8 cellular contexts compared by ENCODE assay signal in the genomic region with DNA sequence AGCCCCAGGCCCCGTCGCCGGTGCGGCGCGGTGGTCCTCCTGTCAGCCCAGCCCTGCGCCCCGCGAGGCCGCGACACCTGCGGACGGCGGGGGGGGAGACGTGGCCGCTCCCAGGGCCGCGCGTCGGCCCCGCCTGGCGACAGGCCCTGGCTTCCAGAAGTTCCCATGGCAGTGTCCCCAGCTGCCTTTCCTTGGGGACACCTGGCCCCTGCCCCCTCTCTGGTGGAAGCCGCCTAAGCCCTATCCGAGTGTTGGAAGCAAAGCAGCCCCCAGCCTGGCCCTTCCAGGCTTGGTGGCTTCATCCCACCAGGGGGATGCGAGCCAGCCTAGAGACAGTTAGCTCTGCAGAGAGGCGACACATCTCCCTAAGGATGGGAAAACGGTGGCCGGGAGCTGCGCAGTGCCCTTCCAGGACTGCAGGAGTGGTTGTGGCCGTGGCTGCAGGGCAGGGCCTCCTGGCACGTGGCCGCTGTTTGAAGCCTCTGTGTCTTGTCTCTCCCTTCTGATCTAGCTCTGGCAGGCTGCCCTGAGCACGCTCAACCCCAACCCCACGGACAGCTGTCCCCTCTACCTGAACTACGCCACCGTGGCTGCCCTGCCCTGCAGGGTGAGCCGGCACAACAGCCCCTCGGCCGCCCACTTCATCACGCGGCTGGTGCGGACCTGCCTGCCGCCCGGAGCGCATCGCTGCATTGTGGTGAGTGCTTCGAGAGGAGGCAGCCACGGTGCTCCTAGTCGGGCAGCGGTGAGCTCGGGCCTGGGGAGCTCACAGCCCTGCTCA. TPM values are rescaled to one million over a fixed set of nuclear protein-coding genes. Genes with fewer than 3 reads are reported as not detected.
DNase-seq lines count a peak whose midpoint lies in the region; ATAC-seq lines count a peak whose summit lies in the region.

No MANE protein-coding gene starts in this region.

- peaks cover 2% of the 10 kb centered on the region for H3K36me3 Mint-ChIP-seq in activated naive CD8-positive, alpha-beta T cell treated with anti-CD3 and anti-CD28 coated beads, Interleukin-2, amount 50 U/mL, for 24 hours (ENCODE audit: low read depth)
- H3K36me3 Mint-ChIP-seq in stimulated activated naive B cell treated with anti-CD40 and anti-IgM and Interleukin-4, amounts not matched to agents 10 μg/mL and 1 μg/mL and 100 μg/mL, for 72 hours = peaks cover 11 to 20% of the 10 kb centered on the region in 2 donors

- peaks cover 21% of the 10 kb centered on the region for H3K36me3 ChIP-seq in HUES48 (ENCODE audit: control insufficient read depth, insufficient read depth, low read length)

- H3K9me3 Mint-ChIP-seq in activated naive CD8-positive, alpha-beta T cell treated with anti-CD3 and anti-CD28 coated beads, Interleukin-2, amount 50 U/mL, for 24 hours = no peaks in the 10 kb centered on the region
- H3K9me3 Mint-ChIP-seq in stimulated activated naive B cell treated with anti-CD40 and anti-IgM and Interleukin-4, amounts not matched to agents 10 μg/mL and 1 μg/mL and 100 μg/mL, for 72 hours = no peaks in the 10 kb centered on the region

- peak; percentile 10 for DNase-seq in stimulated activated CD4-positive, alpha-beta T cell treated with anti-CD3 and anti-CD28 coated beads, Interleukin-12 subunit alpha, Interleukin-12 subunit beta, amount 100 ng/mL, for 4 hours
- no peak for DNase-seq in stimulated activated CD4-positive, alpha-beta T cell treated with anti-CD3 and anti-CD28 coated beads, Interleukin-4, amount 100 ng/mL, for 24 hours
- peak; percentile 19 for DNase-seq in activated naive CD8-positive, alpha-beta T cell treated with anti-CD3 and anti-CD28 coated beads, Interleukin-2, amount 50 U/mL, for 24 hours
- DNase-seq in stimulated activated naive B cell treated with anti-CD40 and anti-IgM and Interleukin-4, amounts not matched to agents 10 μg/mL and 1 μg/mL and 100 μg/mL, for 72 hours = no peak
- DNase-seq in sciatic nerve (ENCODE audit: low spot score) = no peak

- H3K27me3 Mint-ChIP-seq in activated naive CD8-positive, alpha-beta T cell treated with anti-CD3 and anti-CD28 coated beads, Interleukin-2, amount 50 U/mL, for 24 hours = no peaks in the 10 kb centered on the region
- no peaks in the 10 kb centered on the region for H3K27me3 Mint-ChIP-seq in stimulated activated naive B cell treated with anti-CD40 and anti-IgM and Interleukin-4, amounts not matched to agents 10 μg/mL and 1 μg/mL and 100 μg/mL, for 72 hours

- H3K9ac ChIP-seq in HUES48 (ENCODE audit: low read depth, low read length) = no peak overlapping the region; the same call in 1 of the 2 replicates

- peak; percentile 16 for ATAC-seq in activated naive CD8-positive, alpha-beta T cell treated with anti-CD3 and anti-CD28 coated beads, Interleukin-2, amount 50 U/mL, for 24 hours
- ATAC-seq in stimulated activated naive B cell treated with anti-CD40 and anti-IgM and Interleukin-4, amounts not matched to agents 10 μg/mL and 1 μg/mL and 100 μg/mL, for 72 hours (replicated peaks) = no peak
- ATAC-seq in sciatic nerve (no peak), HG02938 (IDR thresholded peaks at IDR 0.05; ENCODE audit: unreplicated experiment) (no peak)

- H3K4me3 ChIP-seq in HUES48 (ENCODE audit: low read depth, low read length) (peak overlapping the region; percentile 52; the same call in 1 of the 2 replicates), iPS-18c (ENCODE audit: insufficient read depth, low read depth, low read length) (peak overlapping the region; percentile 25)

- H3K4me1 Mint-ChIP-seq in activated naive CD8-positive, alpha-beta T cell treated with anti-CD3 and anti-CD28 coated beads, Interleukin-2, amount 50 U/mL, for 24 hours = peaks cover 18% of the 10 kb centered on the region
- H3K4me1 Mint-ChIP-seq in stimulated activated naive B cell treated with anti-CD40 and anti-IgM and Interleukin-4, amounts not matched to agents 10 μg/mL and 1 μg/mL and 100 μg/mL, for 72 hours = peaks cover 11 to 13% of the 10 kb centered on the region in 2 donors

- H3K27ac ChIP-seq in HUES48 (ENCODE audit: low read depth, low read length) = no peak overlapping the region

- peak overlapping the region; percentile 72 for H3K4me3 Mint-ChIP-seq in activated naive CD8-positive, alpha-beta T cell treated with anti-CD3 and anti-CD28 coated beads, Interleukin-2, amount 50 U/mL, for 24 hours
- peak overlapping the region; percentile 79 to 82 for H3K4me3 Mint-ChIP-seq in stimulated activated naive B cell treated with anti-CD40 and anti-IgM and Interleukin-4, amounts not matched to agents 10 μg/mL and 1 μg/mL and 100 μg/mL, for 72 hours

- peaks cover 26% of the 10 kb centered on the region for H3K4me1 ChIP-seq in HUES48 (ENCODE audit: control insufficient read depth, insufficient read depth, low read length)

- intact Hi-C loops in sciatic nerve (cut with DNase I) = no loop called here

- H3K9me3 ChIP-seq in HUES48 (ENCODE audit: control insufficient read depth, insufficient read depth, low read length) = no peaks in the 10 kb centered on the region
- no peaks in the 10 kb centered on the region for H3K9me3 ChIP-seq in iPS-18c (ENCODE audit: control insufficient read depth, insufficient read depth, low read length)

- no peaks in the 10 kb centered on the region for H3K27me3 ChIP-seq in HUES48 (ENCODE audit: control insufficient read depth, insufficient read depth, low read length)

- H3K27ac Mint-ChIP-seq in activated naive CD8-positive, alpha-beta T cell treated with anti-CD3 and anti-CD28 coated beads, Interleukin-2, amount 50 U/mL, for 24 hours = peak overlapping the region; percentile 67
- H3K27ac Mint-ChIP-seq in stimulated activated naive B cell treated with anti-CD40 and anti-IgM and Interleukin-4, amounts not matched to agents 10 μg/mL and 1 μg/mL and 100 μg/mL, for 72 hours = peak overlapping the region; percentile 57

RNA-seq across cellular contexts. Expression of a gene that starts 0.8 kb away (rescaled TPM):
- 47.5 TPM for total RNA-seq in sciatic nerve

RNA-seq across cellular contexts. Expression of a gene that starts 42.3 kb away (rescaled TPM):
- 78.7 TPM for total RNA-seq in sciatic nerve

Comparison
In these comparisons a context has a peak if more than half of its experiments do, and no peak if none do; other contexts are left out.
1. DNase-seq: peak in stimulated activated CD4-positive, alpha-beta T cell treated with anti-CD3 and anti-CD28 coated beads, Interleukin-12 subunit alpha, Interleukin-12 subunit beta, amount 100 ng/mL, for 4 hours (single experiment) and activated naive CD8-positive, alpha-beta T cell treated with anti-CD3 and anti-CD28 coated beads, Interleukin-2, amount 50 U/mL, for 24 hours (single experiment); none in stimulated activated CD4-positive, alpha-beta T cell treated with anti-CD3 and anti-CD28 coated beads, Interleukin-4, amount 100 ng/mL, for 24 hours (single experiment), stimulated activated naive B cell treated with anti-CD40 and anti-IgM and Interleukin-4, amounts not matched to agents 10 μg/mL and 1 μg/mL and 100 μg/mL, for 72 hours (single experiment) and sciatic nerve (single experiment).